1 cellular context compared by ENCODE assay signal in genomic region chr2:45974056-45974455, GRCh38.
A peak's percentile ranks its signal among the peaks of the same experiment; 100 is the strongest.
TF ChIP-seq lines count a peak whose summit lies in the region.

No MANE protein-coding gene starts in this region.

TF ChIP-seq in GM12878, 131 proteins besides CTCF, POLR2A, EP300 and RAD21 (continued from another document and continues in another):
- no peak for TF ChIP-seq ZNF207 (IDR thresholded peaks at IDR 0.05; ENCODE audit: borderline replicate concordance)
- TF ChIP-seq MEF2B (IDR thresholded peaks at IDR 0.05; ENCODE audit: partially characterized antibody, poor library complexity, severe bottlenecking), result peak; percentile 75
- TF ChIP-seq, protein P1, sequence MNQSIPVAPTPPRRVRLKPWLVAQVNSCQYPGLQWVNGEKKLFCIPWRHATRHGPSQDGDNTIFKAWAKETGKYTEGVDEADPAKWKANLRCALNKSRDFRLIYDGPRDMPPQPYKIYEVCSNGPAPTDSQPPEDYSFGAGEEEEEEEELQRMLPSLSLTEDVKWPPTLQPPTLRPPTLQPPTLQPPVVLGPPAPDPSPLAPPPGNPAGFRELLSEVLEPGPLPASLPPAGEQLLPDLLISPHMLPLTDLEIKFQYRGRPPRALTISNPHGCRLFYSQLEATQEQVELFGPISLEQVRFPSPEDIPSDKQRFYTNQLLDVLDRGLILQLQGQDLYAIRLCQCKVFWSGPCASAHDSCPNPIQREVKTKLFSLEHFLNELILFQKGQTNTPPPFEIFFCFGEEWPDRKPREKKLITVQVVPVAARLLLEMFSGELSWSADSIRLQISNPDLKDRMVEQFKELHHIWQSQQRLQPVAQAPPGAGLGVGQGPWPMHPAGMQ (IDR thresholded peaks at IDR 0.05; ENCODE audit: borderline replicate concordance), result no peak
- peak; percentile 36; the same call in 1 of the 2 replicates for TF ChIP-seq CHD2 (IDR thresholded peaks at IDR 0.05; ENCODE audit: borderline replicate concordance, low read depth, low read length)
- peak; percentile 97 for TF ChIP-seq NR2F1 (conservative IDR thresholded peaks at IDR 0.05)
- TF ChIP-seq PAX8 (IDR thresholded peaks at IDR 0.05), result no peak
- no peak for TF ChIP-seq BCLAF1 (IDR thresholded peaks at IDR 0.05)
- TF ChIP-seq KDM1A (IDR thresholded peaks at IDR 0.05; ENCODE audit: borderline replicate concordance), result no peak
- TF ChIP-seq JUNB (IDR thresholded peaks at IDR 0.05), result peak; percentile 43; the same call in 1 of the 2 replicates
- peak; percentile 45; the same call in 1 of the 2 replicates for TF ChIP-seq RUNX3 (IDR thresholded peaks at IDR 0.05; ENCODE audit: low read length)
- TF ChIP-seq RB1 (IDR thresholded peaks at IDR 0.05; ENCODE audit: borderline replicate concordance), result no peak
- TF ChIP-seq FOXK2 (IDR thresholded peaks at IDR 0.05), result no peak
- no peak for TF ChIP-seq TBL1XR1 (IDR thresholded peaks at IDR 0.05; ENCODE audit: low read depth, low read length)
- TF ChIP-seq SPI1 (IDR thresholded peaks at IDR 0.05; ENCODE audit: borderline replicate concordance, insufficient read depth, low read depth, low read length), result no peak
- no peak for TF ChIP-seq MYB (IDR thresholded peaks at IDR 0.05; ENCODE audit: borderline replicate concordance, low read depth, low read length)
- TF ChIP-seq MTA2 (IDR thresholded peaks at IDR 0.05; ENCODE audit: low read depth), result peak; percentile 81; the same call in 1 of the 2 replicates
- TF ChIP-seq, protein P2, sequence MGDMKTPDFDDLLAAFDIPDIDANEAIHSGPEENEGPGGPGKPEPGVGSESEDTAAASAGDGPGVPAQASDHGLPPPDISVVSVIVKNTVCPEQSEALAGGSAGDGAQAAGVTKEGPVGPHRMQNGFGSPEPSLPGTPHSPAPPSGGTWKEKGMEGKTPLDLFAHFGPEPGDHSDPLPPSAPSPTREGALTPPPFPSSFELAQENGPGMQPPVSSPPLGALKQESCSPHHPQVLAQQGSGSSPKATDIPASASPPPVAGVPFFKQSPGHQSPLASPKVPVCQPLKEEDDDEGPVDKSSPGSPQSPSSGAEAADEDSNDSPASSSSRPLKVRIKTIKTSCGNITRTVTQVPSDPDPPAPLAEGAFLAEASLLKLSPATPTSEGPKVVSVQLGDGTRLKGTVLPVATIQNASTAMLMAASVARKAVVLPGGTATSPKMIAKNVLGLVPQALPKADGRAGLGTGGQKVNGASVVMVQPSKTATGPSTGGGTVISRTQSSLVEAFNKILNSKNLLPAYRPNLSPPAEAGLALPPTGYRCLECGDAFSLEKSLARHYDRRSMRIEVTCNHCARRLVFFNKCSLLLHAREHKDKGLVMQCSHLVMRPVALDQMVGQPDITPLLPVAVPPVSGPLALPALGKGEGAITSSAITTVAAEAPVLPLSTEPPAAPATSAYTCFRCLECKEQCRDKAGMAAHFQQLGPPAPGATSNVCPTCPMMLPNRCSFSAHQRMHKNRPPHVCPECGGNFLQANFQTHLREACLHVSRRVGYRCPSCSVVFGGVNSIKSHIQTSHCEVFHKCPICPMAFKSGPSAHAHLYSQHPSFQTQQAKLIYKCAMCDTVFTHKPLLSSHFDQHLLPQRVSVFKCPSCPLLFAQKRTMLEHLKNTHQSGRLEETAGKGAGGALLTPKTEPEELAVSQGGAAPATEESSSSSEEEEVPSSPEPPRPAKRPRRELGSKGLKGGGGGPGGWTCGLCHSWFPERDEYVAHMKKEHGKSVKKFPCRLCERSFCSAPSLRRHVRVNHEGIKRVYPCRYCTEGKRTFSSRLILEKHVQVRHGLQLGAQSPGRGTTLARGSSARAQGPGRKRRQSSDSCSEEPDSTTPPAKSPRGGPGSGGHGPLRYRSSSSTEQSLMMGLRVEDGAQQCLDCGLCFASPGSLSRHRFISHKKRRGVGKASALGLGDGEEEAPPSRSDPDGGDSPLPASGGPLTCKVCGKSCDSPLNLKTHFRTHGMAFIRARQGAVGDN (IDR thresholded peaks at IDR 0.05), result no peak
- TF ChIP-seq CUX1 (IDR thresholded peaks at IDR 0.05; ENCODE audit: insufficient replicate concordance, low read depth, low read length), result no peak
- no peak for TF ChIP-seq RELA (IDR thresholded peaks at IDR 0.05; ENCODE audit: borderline replicate concordance, partially characterized antibody)
- TF ChIP-seq PAX5 (IDR thresholded peaks at IDR 0.05; ENCODE audit: borderline replicate concordance, low read depth, low read length), result peak; percentile 67; the same call in 1 of the 2 replicates
- no peak for TF ChIP-seq RCOR1 (conservative IDR thresholded peaks at IDR 0.05; ENCODE audit: low read depth, low read length)
- TF ChIP-seq, protein P3, sequence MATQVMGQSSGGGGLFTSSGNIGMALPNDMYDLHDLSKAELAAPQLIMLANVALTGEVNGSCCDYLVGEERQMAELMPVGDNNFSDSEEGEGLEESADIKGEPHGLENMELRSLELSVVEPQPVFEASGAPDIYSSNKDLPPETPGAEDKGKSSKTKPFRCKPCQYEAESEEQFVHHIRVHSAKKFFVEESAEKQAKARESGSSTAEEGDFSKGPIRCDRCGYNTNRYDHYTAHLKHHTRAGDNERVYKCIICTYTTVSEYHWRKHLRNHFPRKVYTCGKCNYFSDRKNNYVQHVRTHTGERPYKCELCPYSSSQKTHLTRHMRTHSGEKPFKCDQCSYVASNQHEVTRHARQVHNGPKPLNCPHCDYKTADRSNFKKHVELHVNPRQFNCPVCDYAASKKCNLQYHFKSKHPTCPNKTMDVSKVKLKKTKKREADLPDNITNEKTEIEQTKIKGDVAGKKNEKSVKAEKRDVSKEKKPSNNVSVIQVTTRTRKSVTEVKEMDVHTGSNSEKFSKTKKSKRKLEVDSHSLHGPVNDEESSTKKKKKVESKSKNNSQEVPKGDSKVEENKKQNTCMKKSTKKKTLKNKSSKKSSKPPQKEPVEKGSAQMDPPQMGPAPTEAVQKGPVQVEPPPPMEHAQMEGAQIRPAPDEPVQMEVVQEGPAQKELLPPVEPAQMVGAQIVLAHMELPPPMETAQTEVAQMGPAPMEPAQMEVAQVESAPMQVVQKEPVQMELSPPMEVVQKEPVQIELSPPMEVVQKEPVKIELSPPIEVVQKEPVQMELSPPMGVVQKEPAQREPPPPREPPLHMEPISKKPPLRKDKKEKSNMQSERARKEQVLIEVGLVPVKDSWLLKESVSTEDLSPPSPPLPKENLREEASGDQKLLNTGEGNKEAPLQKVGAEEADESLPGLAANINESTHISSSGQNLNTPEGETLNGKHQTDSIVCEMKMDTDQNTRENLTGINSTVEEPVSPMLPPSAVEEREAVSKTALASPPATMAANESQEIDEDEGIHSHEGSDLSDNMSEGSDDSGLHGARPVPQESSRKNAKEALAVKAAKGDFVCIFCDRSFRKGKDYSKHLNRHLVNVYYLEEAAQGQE (IDR thresholded peaks at IDR 0.05; ENCODE audit: low read depth, low read length), result no peak
- TF ChIP-seq FOS (IDR thresholded peaks at IDR 0.05; ENCODE audit: borderline replicate concordance, extremely low read depth, insufficient read length), result no peak
- no peak for TF ChIP-seq ZZZ3 (IDR thresholded peaks at IDR 0.05; ENCODE audit: control insufficient read depth, insufficient read length, low read depth)
- TF ChIP-seq, protein P4, sequence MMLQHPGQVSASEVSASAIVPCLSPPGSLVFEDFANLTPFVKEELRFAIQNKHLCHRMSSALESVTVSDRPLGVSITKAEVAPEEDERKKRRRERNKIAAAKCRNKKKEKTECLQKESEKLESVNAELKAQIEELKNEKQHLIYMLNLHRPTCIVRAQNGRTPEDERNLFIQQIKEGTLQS (IDR thresholded peaks at IDR 0.05; ENCODE audit: borderline replicate concordance, extremely low read depth, low read depth, low read length), result no peak
- TF ChIP-seq NR2C1 (IDR thresholded peaks at IDR 0.05), result no peak
- peak; percentile 8; the same call in 1 of the 2 replicates for TF ChIP-seq EED (IDR thresholded peaks at IDR 0.05; ENCODE audit: low read depth)
- no peak; the same call in 1 of the 2 replicates for TF ChIP-seq BMI1 (IDR thresholded peaks at IDR 0.05; ENCODE audit: borderline replicate concordance)
- TF ChIP-seq, protein P5, sequence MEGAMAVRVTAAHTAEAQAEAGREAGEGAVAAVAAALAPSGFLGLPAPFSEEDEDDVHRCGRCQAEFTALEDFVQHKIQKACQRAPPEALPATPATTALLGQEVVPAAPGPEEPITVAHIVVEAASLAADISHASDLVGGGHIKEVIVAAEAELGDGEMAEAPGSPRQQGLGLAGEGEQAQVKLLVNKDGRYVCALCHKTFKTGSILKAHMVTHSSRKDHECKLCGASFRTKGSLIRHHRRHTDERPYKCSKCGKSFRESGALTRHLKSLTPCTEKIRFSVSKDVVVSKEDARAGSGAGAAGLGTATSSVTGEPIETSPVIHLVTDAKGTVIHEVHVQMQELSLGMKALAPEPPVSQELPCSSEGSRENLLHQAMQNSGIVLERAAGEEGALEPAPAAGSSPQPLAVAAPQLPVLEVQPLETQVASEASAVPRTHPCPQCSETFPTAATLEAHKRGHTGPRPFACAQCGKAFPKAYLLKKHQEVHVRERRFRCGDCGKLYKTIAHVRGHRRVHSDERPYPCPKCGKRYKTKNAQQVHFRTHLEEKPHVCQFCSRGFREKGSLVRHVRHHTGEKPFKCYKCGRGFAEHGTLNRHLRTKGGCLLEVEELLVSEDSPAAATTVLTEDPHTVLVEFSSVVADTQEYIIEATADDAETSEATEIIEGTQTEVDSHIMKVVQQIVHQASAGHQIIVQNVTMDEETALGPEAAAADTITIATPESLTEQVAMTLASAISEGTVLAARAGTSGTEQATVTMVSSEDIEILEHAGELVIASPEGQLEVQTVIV (IDR thresholded peaks at IDR 0.05; ENCODE audit: borderline replicate concordance, partially characterized antibody), result no peak
- no peak for TF ChIP-seq ZNF217 (IDR thresholded peaks at IDR 0.05)
- TF ChIP-seq ATF7 (IDR thresholded peaks at IDR 0.05; ENCODE audit: low read depth), result 0 out of 2 replicates have a peak, but pooled peaks have one; percentile 23
- peak; percentile 42; the same call in 1 of the 2 replicates for TF ChIP-seq NFIC (IDR thresholded peaks at IDR 0.05; ENCODE audit: low read depth, low read length)
- no peak for TF ChIP-seq SUZ12 (IDR thresholded peaks at IDR 0.05; ENCODE audit: unreplicated experiment)
- TF ChIP-seq BCL3 (IDR thresholded peaks at IDR 0.05; ENCODE audit: borderline replicate concordance, insufficient read depth, low read depth, low read length, poor library complexity, severe bottlenecking), result no peak
- TF ChIP-seq GATAD2B (conservative IDR thresholded peaks at IDR 0.05; ENCODE audit: low read depth), result no peak
